8 cellular contexts compared by ENCODE assay signal in the genomic region with DNA sequence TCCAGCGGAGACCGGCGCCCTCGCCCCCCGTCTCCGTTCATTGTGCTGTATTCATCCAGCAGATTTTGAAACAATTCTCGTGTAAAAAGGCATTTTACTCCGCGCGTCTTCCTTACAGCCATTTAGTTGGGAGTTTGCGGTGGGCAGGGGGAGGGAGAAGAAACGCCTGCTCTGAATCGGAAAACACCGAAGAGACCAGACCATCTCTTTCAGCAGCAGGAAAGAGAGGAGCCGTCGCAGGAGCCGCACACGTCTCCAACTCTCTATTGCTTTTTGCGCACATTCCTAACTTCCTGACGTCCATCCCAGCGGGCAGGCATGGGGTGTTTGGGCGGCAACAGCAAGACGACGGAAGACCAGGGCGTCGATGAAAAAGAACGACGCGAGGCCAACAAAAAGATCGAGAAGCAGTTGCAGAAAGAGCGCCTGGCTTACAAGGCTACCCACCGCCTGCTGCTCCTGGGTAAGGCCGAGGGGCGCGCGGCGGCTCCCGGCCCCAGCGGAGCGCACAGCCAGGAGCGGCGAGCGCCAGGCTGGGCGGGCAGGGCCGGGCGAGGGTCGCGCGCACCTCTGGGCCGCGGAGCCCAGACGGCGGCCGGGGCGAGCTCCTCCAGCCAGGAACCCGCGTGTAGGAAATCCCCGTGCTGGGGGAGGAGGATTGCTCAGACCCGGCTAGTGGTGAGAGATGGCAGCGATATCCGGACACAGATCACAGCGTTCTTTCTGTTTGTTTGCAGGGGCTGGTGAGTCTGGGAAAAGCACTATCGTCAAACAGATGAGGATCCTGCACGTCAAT.
A peak's percentile ranks its signal among the peaks of the same experiment; 100 is the strongest.
DNase-seq lines count a peak whose midpoint lies in the region; ATAC-seq, FAIRE-seq and TF ChIP-seq lines count a peak whose summit lies in the region.

No MANE protein-coding gene starts in this region.

- H3K4me3 Mint-ChIP-seq in brain, result peak overlapping the region; percentile 80 to 92 (median 86)

- no peak for TF ChIP-seq POLR2A in HepG2 (IDR thresholded peaks at IDR 0.05; ENCODE audit: insufficient read depth in 1 of 2, low read depth in 2 of 2, low read length in 2 of 2)
- no peak for TF ChIP-seq POLR2A in upper lobe of left lung (IDR thresholded peaks at IDR 0.05)
- TF ChIP-seq POLR2A in transverse colon (IDR thresholded peaks at IDR 0.05), result no peak

- WGBS in heart right ventricle, 2 donors, result 1% methylated on average over 62 to 64 of the region's 64 CpGs
- 66% methylated on average over 64 of the region's 64 CpGs for WGBS in HepG2 (ENCODE audit: low lambda C conversion rate)
- WGBS in upper lobe of left lung, 2 donors, result 1% methylated on average over 31 to 64 of the region's 64 CpGs
- WGBS in transverse colon (ENCODE audit: low coverage in 1 of 2), 2 donors, result 0 to 12% methylated on average over 7 to 55 of the region's 64 CpGs

- H3K4me3 ChIP-seq in heart right ventricle (peak overlapping the region in 9 of 10 donors; percentile 14 to 40 (median 27)), HepG2 (replicated peaks in 1 of 3; ENCODE audit: insufficient read depth in 1 of 3, low read depth in 2 of 3, low read length in 3 of 3) (peak overlapping the region in 1 of 3 experiments; percentile 28; a peak in 1 of 6 replicates), upper lobe of left lung (peak overlapping the region in 3 of 4 donors; percentile 27 to 47 (median 38)), transverse colon (peak overlapping the region in 2 of 4 donors; percentile 19 to 41)

- H3K79me2 ChIP-seq in HepG2 (ENCODE audit: insufficient read depth, low read length), result no peaks in the 10 kb centered on the region

- in situ Hi-C loops in HepG2 (cut with HindIII; ENCODE audit: extremely low pct_ligation_motif_present, low pct_unique_long_range_greater_than_20kb), result no loop called here
- in situ Hi-C loops in transverse colon (cut with MboI; ENCODE audit: low pct_ligation_motif_present in 1 of 4, low pct_unique_long_range_greater_than_20kb in 1 of 4, low sequenced_read_pairs in 3 of 4), result no loop called here

- intact Hi-C loops in heart right ventricle (cut with DNase I) (no loop called here), cardiac septum (cut with DNase I) (no loop called here), HepG2 (cut with micrococcal nuclease; ENCODE audit: unreplicated experiment) (no loop called here), transverse colon (cut with DNase I; ENCODE audit: low total_unique reads) (no loop called here)

- H3K27me3 ChIP-seq in heart right ventricle (peaks cover 0 to 72% (median 68%) of the 10 kb centered on the region in 7 donors), HepG2 (ENCODE audit: control insufficient read depth in 1 of 2, insufficient read depth in 2 of 2, low read length in 2 of 2) (peaks cover 2 to 10% of the 10 kb centered on the region in 2 experiments; a peak in 2 of 5 replicates), upper lobe of left lung (peaks cover 0 to 14% (median 11%) of the 10 kb centered on the region in 4 donors), transverse colon (peaks cover 45% of the 10 kb centered on the region)

- H3K4me1 Mint-ChIP-seq in brain, result peaks cover 24% of the 10 kb centered on the region

- peak in 1 of 8 donors; percentile 57 for ATAC-seq in heart right ventricle
- ATAC-seq in HepG2, result peak; percentile 65; the same call in 2 of the 3 replicates
- ATAC-seq in upper lobe of left lung (ENCODE audit: low FRiP score in 2 of 2), result peak in 1 of 2 donors; percentile 46
- no peak for ATAC-seq in GM18511 (IDR thresholded peaks at IDR 0.05; ENCODE audit: unreplicated experiment)

- H3K27me3 Mint-ChIP-seq in brain, result peaks cover 36% of the 10 kb centered on the region

- H3K4me1 ChIP-seq in heart right ventricle, result peaks cover 0 to 16% (median 9%) of the 10 kb centered on the region in 9 donors
- no peaks in the 10 kb centered on the region for H3K4me1 ChIP-seq in HepG2 (ENCODE audit: insufficient read depth, low read length)
- peaks cover 0 to 19% (median 13%) of the 10 kb centered on the region in 4 donors for H3K4me1 ChIP-seq in upper lobe of left lung
- peaks cover 0 to 12% (median 6%) of the 10 kb centered on the region in 4 donors for H3K4me1 ChIP-seq in transverse colon

- no peak for TF ChIP-seq CTCF in heart right ventricle (IDR thresholded peaks at IDR 0.05)
- no peak for TF ChIP-seq CTCF in brain (conservative IDR thresholded peaks at IDR 0.05)
- TF ChIP-seq CTCF in HepG2 (CRISPR knock-in tag; IDR thresholded peaks at IDR 0.05), result no peak
- peak in 1 of 6 experiments; percentile 15 for TF ChIP-seq CTCF in upper lobe of left lung (IDR thresholded peaks at IDR 0.05)
- no peak for TF ChIP-seq CTCF in transverse colon (IDR thresholded peaks at IDR 0.05)

- H3K9ac ChIP-seq in HepG2 (ENCODE audit: insufficient read depth, low read depth, low read length), result no peak overlapping the region

- peak overlapping the region in 3 of 5 experiments; percentile 32 to 91 (median 54) for H3K27ac Mint-ChIP-seq in brain

- H3K36me3 ChIP-seq in heart right ventricle (no peaks in the 10 kb centered on the region), HepG2 (replicated peaks in 1 of 2; ENCODE audit: control insufficient read depth in 1 of 2, insufficient read depth in 2 of 2, low read length in 2 of 2) (no peaks in the 10 kb centered on the region), upper lobe of left lung (no peaks in the 10 kb centered on the region), transverse colon (no peaks in the 10 kb centered on the region)

- H3K4me2 ChIP-seq in HepG2 (ENCODE audit: low read depth, low read length), result 0 out of 2 replicates have a peak overlapping the region, but pooled peaks have one; percentile 36

- H3K9me3 ChIP-seq in heart right ventricle (no peaks in the 10 kb centered on the region), HepG2 (ENCODE audit: low read length) (no peaks in the 10 kb centered on the region), upper lobe of left lung (no peaks in the 10 kb centered on the region), transverse colon (no peaks in the 10 kb centered on the region)

- H4K20me1 ChIP-seq in HepG2 (ENCODE audit: insufficient read depth, low read length), result no peaks in the 10 kb centered on the region

- POLR2A ChIA-PET in HepG2 (lab: Yijun Ruan, JAX), result no interaction called here

- no peak for TF ChIP-seq RAD21 in HepG2 (CRISPR knock-in tag; IDR thresholded peaks at IDR 0.05)

- H3K9me3 Mint-ChIP-seq in brain, result peaks cover 0 to 14% (median 3%) of the 10 kb centered on the region in 5 experiments

- TF ChIP-seq EP300 in HepG2 (IDR thresholded peaks at IDR 0.05; ENCODE audit: low read depth in 2 of 2, low read length in 2 of 2) (no peak), HepG2 (CRISPR knock-in tag; IDR thresholded peaks at IDR 0.05; ENCODE audit: borderline replicate concordance) (no peak), upper lobe of left lung (IDR thresholded peaks at IDR 0.05) (no peak), transverse colon (IDR thresholded peaks at IDR 0.05; ENCODE audit: low read depth) (no peak)

- no peak overlapping the region for H2AFZ ChIP-seq in HepG2 (ENCODE audit: low read length)

- no peak for FAIRE-seq in HepG2 (lab: Jason Lieb, UNC)

- DNase-seq in heart right ventricle, result no peak
- DNase-seq in cardiac septum (ENCODE audit: low spot score), result no peak
- DNase-seq in HepG2 (ENCODE audit: low spot score), result no peak
- DNase-seq in upper lobe of left lung, result peak in 1 of 2 donors; percentile 72
- no peak for DNase-seq in transverse colon
- DNase-seq in SW 1271 (lab: John Stamatoyannopoulos, UW), result no peak

- peaks cover 23% of the 10 kb centered on the region for H3K36me3 Mint-ChIP-seq in brain

- H3K27ac ChIP-seq in heart right ventricle (no peak overlapping the region), HepG2 (ENCODE audit: extremely low read length, insufficient read depth, low read length) (no peak overlapping the region), upper lobe of left lung (no peak overlapping the region), transverse colon (no peak overlapping the region)

- BruUV-seq in HepG2 (replicated peaks; lab: Mats Ljungman, UMichigan), result no TSS peak

- CTCF ChIA-PET in HepG2 (lab: Yijun Ruan, JAX; ENCODE audit: low intra/inter-chr PET ratio, low total read pairs), result no interaction called here

TF ChIP-seq in HepG2, 621 proteins besides CTCF, POLR2A, EP300 and RAD21 (continues in another document):
- TF ChIP-seq, protein P1, sequence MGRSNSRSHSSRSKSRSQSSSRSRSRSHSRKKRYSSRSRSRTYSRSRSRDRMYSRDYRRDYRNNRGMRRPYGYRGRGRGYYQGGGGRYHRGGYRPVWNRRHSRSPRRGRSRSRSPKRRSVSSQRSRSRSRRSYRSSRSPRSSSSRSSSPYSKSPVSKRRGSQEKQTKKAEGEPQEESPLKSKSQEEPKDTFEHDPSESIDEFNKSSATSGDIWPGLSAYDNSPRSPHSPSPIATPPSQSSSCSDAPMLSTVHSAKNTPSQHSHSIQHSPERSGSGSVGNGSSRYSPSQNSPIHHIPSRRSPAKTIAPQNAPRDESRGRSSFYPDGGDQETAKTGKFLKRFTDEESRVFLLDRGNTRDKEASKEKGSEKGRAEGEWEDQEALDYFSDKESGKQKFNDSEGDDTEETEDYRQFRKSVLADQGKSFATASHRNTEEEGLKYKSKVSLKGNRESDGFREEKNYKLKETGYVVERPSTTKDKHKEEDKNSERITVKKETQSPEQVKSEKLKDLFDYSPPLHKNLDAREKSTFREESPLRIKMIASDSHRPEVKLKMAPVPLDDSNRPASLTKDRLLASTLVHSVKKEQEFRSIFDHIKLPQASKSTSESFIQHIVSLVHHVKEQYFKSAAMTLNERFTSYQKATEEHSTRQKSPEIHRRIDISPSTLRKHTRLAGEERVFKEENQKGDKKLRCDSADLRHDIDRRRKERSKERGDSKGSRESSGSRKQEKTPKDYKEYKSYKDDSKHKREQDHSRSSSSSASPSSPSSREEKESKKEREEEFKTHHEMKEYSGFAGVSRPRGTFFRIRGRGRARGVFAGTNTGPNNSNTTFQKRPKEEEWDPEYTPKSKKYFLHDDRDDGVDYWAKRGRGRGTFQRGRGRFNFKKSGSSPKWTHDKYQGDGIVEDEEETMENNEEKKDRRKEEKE (IDR thresholded peaks at IDR 0.05), result no peak
- no peak for TF ChIP-seq ZNF530 (CRISPR knock-in tag; IDR thresholded peaks at IDR 0.05; ENCODE audit: low read depth)
- TF ChIP-seq, protein P2, sequence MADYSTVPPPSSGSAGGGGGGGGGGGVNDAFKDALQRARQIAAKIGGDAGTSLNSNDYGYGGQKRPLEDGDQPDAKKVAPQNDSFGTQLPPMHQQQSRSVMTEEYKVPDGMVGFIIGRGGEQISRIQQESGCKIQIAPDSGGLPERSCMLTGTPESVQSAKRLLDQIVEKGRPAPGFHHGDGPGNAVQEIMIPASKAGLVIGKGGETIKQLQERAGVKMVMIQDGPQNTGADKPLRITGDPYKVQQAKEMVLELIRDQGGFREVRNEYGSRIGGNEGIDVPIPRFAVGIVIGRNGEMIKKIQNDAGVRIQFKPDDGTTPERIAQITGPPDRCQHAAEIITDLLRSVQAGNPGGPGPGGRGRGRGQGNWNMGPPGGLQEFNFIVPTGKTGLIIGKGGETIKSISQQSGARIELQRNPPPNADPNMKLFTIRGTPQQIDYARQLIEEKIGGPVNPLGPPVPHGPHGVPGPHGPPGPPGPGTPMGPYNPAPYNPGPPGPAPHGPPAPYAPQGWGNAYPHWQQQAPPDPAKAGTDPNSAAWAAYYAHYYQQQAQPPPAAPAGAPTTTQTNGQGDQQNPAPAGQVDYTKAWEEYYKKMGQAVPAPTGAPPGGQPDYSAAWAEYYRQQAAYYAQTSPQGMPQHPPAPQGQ (CRISPR knock-in tag; IDR thresholded peaks at IDR 0.05; ENCODE audit: borderline replicate concordance), result no peak
- no peak for TF ChIP-seq KMT2B (CRISPR knock-in tag; IDR thresholded peaks at IDR 0.05)
